In genomic region chr3:124834723-124835718, GRCh38 we compare ENCODE assay signal across 2 cellular contexts.
TF ChIP-seq lines count a peak whose summit lies in the region.

No MANE protein-coding gene starts in this region.

TF ChIP-seq in HEK293, 187 proteins besides CTCF, POLR2A, EP300 and RAD21 (continued from another document):
- TF ChIP-seq ZNF362 (tag by site-specific recombination; IDR thresholded peaks at IDR 0.05) (0 out of 2 replicates have a peak, but pooled peaks have one; percentile 72), MYNN (tag by site-specific recombination; IDR thresholded peaks at IDR 0.05; ENCODE audit: borderline replicate concordance) (no peak), ZBTB17 (tag by site-specific recombination; IDR thresholded peaks at IDR 0.05) (peak; percentile 24; the same call in 1 of the 2 replicates), GLIS1 (tag by site-specific recombination; IDR thresholded peaks at IDR 0.05) (peak; percentile 37; the same call in 1 of the 2 replicates), ZNF600 (tag by site-specific recombination; IDR thresholded peaks at IDR 0.05) (peak; percentile 61; the same call in 1 of the 2 replicates), ZBTB7A (tag by site-specific recombination; IDR thresholded peaks at IDR 0.05; ENCODE audit: low read depth) (no peak), SCRT2 (tag by site-specific recombination; IDR thresholded peaks at IDR 0.05) (0 out of 2 replicates have a peak, but pooled peaks have one; percentile 19), ZNF18 (tag by site-specific recombination; IDR thresholded peaks at IDR 0.05) (peak; percentile 83), ZNF626 (tag by site-specific recombination; IDR thresholded peaks at IDR 0.05) (no peak)
TF ChIP-seq in HEK293: peak in this region for 8.

TF ChIP-seq in K562, 482 proteins besides CTCF, POLR2A, EP300 and RAD21 (continued from another document):
- TF ChIP-seq JUN (IDR thresholded peaks at IDR 0.05; ENCODE audit: borderline replicate concordance, low read depth, low read length) (no peak), JUN (CRISPR knock-in tag; IDR thresholded peaks at IDR 0.05; ENCODE audit: borderline replicate concordance) (no peak), NCOR1 (IDR thresholded peaks at IDR 0.05) (no peak), HDAC1 (IDR thresholded peaks at IDR 0.05) (no peak), TCF7L2 (IDR thresholded peaks at IDR 0.05; ENCODE audit: low read depth, low read length) (no peak), MNT (conservative IDR thresholded peaks at IDR 0.05) (peak; percentile 29 to 56; a peak in 2 of 4 replicates), CBFA2T2 (conservative IDR thresholded peaks at IDR 0.05) (peak; percentile 46; the same call in 1 of the 2 replicates), MCM2 (IDR thresholded peaks at IDR 0.05; ENCODE audit: low read depth) (no peak), USF2 (CRISPR knock-in tag; IDR thresholded peaks at IDR 0.05) (peak; percentile 65), USF1 (CRISPR knock-in tag; IDR thresholded peaks at IDR 0.05) (peak; percentile 78), GTF2A2 (tag; IDR thresholded peaks at IDR 0.05) (no peak), FOSL1 (tag; conservative IDR thresholded peaks at IDR 0.05) (0 out of 2 replicates have a peak, but pooled peaks have one; percentile 14), SAFB2 (IDR thresholded peaks at IDR 0.05; ENCODE audit: borderline replicate concordance, low read depth, low read length, severe bottlenecking) (no peak), E2F6 (IDR thresholded peaks at IDR 0.05; ENCODE audit: borderline replicate concordance in 1 of 2, extremely low read depth in 1 of 2, insufficient read depth in 1 of 2, insufficient read length in 1 of 2, low read depth in 1 of 2, low read length in 1 of 2, poor library complexity in 1 of 2, severe bottlenecking in 1 of 2) (peak in 1 of 2 experiments; percentile 33)
